In genomic region chr4:145099653-145100052, GRCh38 we compare ENCODE assay signal across 1 cellular context.
TF ChIP-seq lines count a peak whose summit lies in the region.

No MANE protein-coding gene starts in this region.

TF ChIP-seq in GM12878, 131 proteins besides CTCF, POLR2A, EP300 and RAD21:
- TF ChIP-seq HCFC1 (IDR thresholded peaks at IDR 0.05; ENCODE audit: low read length): no peak
- TF ChIP-seq SKIL (IDR thresholded peaks at IDR 0.05; ENCODE audit: low read depth, poor library complexity, severe bottlenecking): no peak
- TF ChIP-seq RELB (IDR thresholded peaks at IDR 0.05; ENCODE audit: low read depth): 0 out of 2 replicates have a peak, but pooled peaks have one; percentile 33
- peak; percentile 63 for TF ChIP-seq CUX1 (IDR thresholded peaks at IDR 0.05; ENCODE audit: insufficient replicate concordance, low read depth, low read length)
- TF ChIP-seq FOS (IDR thresholded peaks at IDR 0.05; ENCODE audit: borderline replicate concordance, extremely low read depth, insufficient read length): no peak
- no peak for TF ChIP-seq PAX8 (IDR thresholded peaks at IDR 0.05)
- peak; percentile 89 for TF ChIP-seq SPI1 (IDR thresholded peaks at IDR 0.05; ENCODE audit: borderline replicate concordance, insufficient read depth, low read depth, low read length)
- no peak for TF ChIP-seq ZNF384 (IDR thresholded peaks at IDR 0.05; ENCODE audit: borderline replicate concordance, low read depth, low read length)
- no peak for TF ChIP-seq ETV6 (conservative IDR thresholded peaks at IDR 0.05 in 1 of 2, IDR thresholded peaks at IDR 0.05 in 1 of 2; ENCODE audit: borderline replicate concordance in 1 of 2, low read depth in 1 of 2)
- TF ChIP-seq NKRF (conservative IDR thresholded peaks at IDR 0.05): 0 out of 2 replicates have a peak, but pooled peaks have one; percentile 25
- TF ChIP-seq RBBP5 (conservative IDR thresholded peaks at IDR 0.05): no peak
- TF ChIP-seq GABPA (IDR thresholded peaks at IDR 0.05; ENCODE audit: low read depth): no peak
- no peak; the same call in 1 of the 2 replicates for TF ChIP-seq BACH1 (IDR thresholded peaks at IDR 0.05; ENCODE audit: borderline replicate concordance)
- TF ChIP-seq MEF2B (IDR thresholded peaks at IDR 0.05; ENCODE audit: partially characterized antibody, poor library complexity, severe bottlenecking): no peak
- no peak for TF ChIP-seq SP1 (IDR thresholded peaks at IDR 0.05; ENCODE audit: low read depth, low read length)
- TF ChIP-seq MEF2A (IDR thresholded peaks at IDR 0.05; ENCODE audit: insufficient read depth, low read depth, low read length): no peak
- no peak for TF ChIP-seq CBFB (IDR thresholded peaks at IDR 0.05; ENCODE audit: low read depth)
- no peak for TF ChIP-seq SREBF1 (IDR thresholded peaks at IDR 0.05; ENCODE audit: low read length)
- no peak for TF ChIP-seq JUND (IDR thresholded peaks at IDR 0.05; ENCODE audit: low read depth, low read length)
- peak; percentile 58 for TF ChIP-seq MTA2 (IDR thresholded peaks at IDR 0.05; ENCODE audit: low read depth)
- TF ChIP-seq DPF2 (IDR thresholded peaks at IDR 0.05): 0 out of 2 replicates have a peak, but pooled peaks have one; percentile 13
- peak; percentile 7; the same call in 1 of the 2 replicates for TF ChIP-seq MAX (IDR thresholded peaks at IDR 0.05; ENCODE audit: low read depth, low read length)
- no peak for TF ChIP-seq ZNF687 (IDR thresholded peaks at IDR 0.05)
- 0 out of 2 replicates have a peak, but pooled peaks have one; percentile 50 for TF ChIP-seq SIN3A (IDR thresholded peaks at IDR 0.05; ENCODE audit: low read depth, low read length)
- TF ChIP-seq KDM1A (IDR thresholded peaks at IDR 0.05; ENCODE audit: borderline replicate concordance): no peak
